Comparison of ENCODE assay signal across 19 cellular contexts in the genomic region with DNA sequence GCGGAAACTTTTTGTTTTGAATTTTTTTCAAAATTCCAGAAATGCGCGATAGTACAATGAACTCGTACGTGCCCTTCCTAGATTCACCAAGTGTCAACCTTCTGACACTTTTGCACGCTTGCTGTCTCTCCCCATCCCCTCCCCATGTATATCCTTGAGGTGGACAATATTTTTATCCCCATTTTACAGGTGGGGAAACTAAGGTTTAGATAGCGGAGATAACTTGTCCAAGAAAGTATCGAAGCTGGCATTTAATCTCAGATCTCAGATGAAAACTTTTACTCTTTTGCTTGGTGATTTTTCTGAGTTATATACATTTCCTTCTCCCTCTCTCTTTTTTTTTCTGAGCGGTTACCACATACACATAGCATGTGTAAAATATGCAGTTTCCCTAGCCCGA. TPM values are rescaled to one million over a fixed set of nuclear protein-coding genes. Genes with fewer than 3 reads are reported as not detected.
A peak's percentile ranks its signal among the peaks of the same experiment; 100 is the strongest.
DNase-seq lines count a peak whose midpoint lies in the region; ATAC-seq, FAIRE-seq and TF ChIP-seq lines count a peak whose summit lies in the region.
"Had no signal": no experiment of that assay in that cellular context is flagged by ENCODE, and none has a peak within 500 bp of the region (broad histone marks: within the 10 kb centered on the region; RNA-seq: fewer than 3 reads in every experiment).

No MANE protein-coding gene starts in this region.

- no peak for DNase-seq in GM23338 (ENCODE audit: low spot score)
- no peak for DNase-seq in astrocyte (ENCODE audit: low read depth)
- DNase-seq in Caco-2: no peak
- no peak for DNase-seq in stimulated activated naive CD4-positive, alpha-beta T cell treated with Interleukin-2 at 50 U/mL for 16 hours (lab: John Stamatoyannopoulos, UW)
- DNase-seq in DMS153 treated with DMSO at 0.1 percent for 48 hours (lab: John Stamatoyannopoulos, UW; ENCODE audit: unreplicated experiment): no peak
- DNase-seq: Calu3; CD4-positive, alpha-beta memory T cell; EL; Karpas-422; NCI-H1048; NCI-H1930; NCI-H524 had no signal

- H3F3A ChIP-seq in GM23338 (replicated peaks; ENCODE audit: low read depth): no peaks in the 10 kb centered on the region

- H3K27me3 Mint-ChIP-seq in GM23338 (ENCODE audit: insufficient read depth, low read depth, poor library complexity) (peaks cover 41% of the 10 kb centered on the region), astrocyte (ENCODE audit: low read depth, unreplicated experiment) (peaks cover 79% of the 10 kb centered on the region), Caco-2 (ENCODE audit: insufficient read depth, unreplicated experiment) (peaks cover 3% of the 10 kb centered on the region)

- no peak overlapping the region for H3K27ac Mint-ChIP-seq in GM23338
- no peak overlapping the region for H3K27ac Mint-ChIP-seq in astrocyte (ENCODE audit: unreplicated experiment)
- no peak overlapping the region for H3K27ac Mint-ChIP-seq in Caco-2 (ENCODE audit: unreplicated experiment)
- H3K27ac Mint-ChIP-seq: CD4-positive, alpha-beta memory T cell had no signal

- H3K36me3 Mint-ChIP-seq in GM23338 (ENCODE audit: low read depth): no peaks in the 10 kb centered on the region
- H3K36me3 Mint-ChIP-seq in astrocyte (ENCODE audit: low read depth, unreplicated experiment): no peaks in the 10 kb centered on the region
- H3K36me3 Mint-ChIP-seq in Caco-2 (ENCODE audit: insufficient read depth, unreplicated experiment): no peaks in the 10 kb centered on the region
- H3K36me3 Mint-ChIP-seq: CD4-positive, alpha-beta memory T cell had no signal

- no peaks in the 10 kb centered on the region; the same call in 2 of the 3 replicates for H3K9me3 Mint-ChIP-seq in GM23338
- H3K9me3 Mint-ChIP-seq in astrocyte (ENCODE audit: unreplicated experiment): peaks cover 2% of the 10 kb centered on the region
- H3K9me3 Mint-ChIP-seq in Caco-2 (ENCODE audit: unreplicated experiment): no peaks in the 10 kb centered on the region
- H3K9me3 Mint-ChIP-seq: CD4-positive, alpha-beta memory T cell had no signal

- H2AFZ ChIP-seq in GM23338: peak overlapping the region; percentile 90
- no peak overlapping the region for H2AFZ ChIP-seq in astrocyte (ENCODE audit: low read depth, low read length)

- POLR2A ChIA-PET in Caco-2 (lab: Charles Lee): no interaction called here

- H4K20me1 ChIP-seq in GM23338 (replicated peaks; ENCODE audit: insufficient read depth) (no peaks in the 10 kb centered on the region), astrocyte (ENCODE audit: insufficient read depth, low read length) (peaks cover 6% of the 10 kb centered on the region)

- ATAC-seq in GM23338 (no peak), GM21576 (IDR thresholded peaks at IDR 0.05; ENCODE audit: unreplicated experiment) (no peak)
- ATAC-seq: A549 had no signal

- intact Hi-C loops in Caco-2 (cut with micrococcal nuclease; ENCODE audit: unreplicated experiment): no loop called here

- H3K4me1 ChIP-seq in GM23338 (ENCODE audit: insufficient read depth) (peaks cover 7% of the 10 kb centered on the region; the same call in 1 of the 2 replicates), astrocyte (ENCODE audit: insufficient read depth, low read length) (peaks cover 5% of the 10 kb centered on the region), iPS-20b (ENCODE audit: insufficient read depth, low read length) (no peaks in the 10 kb centered on the region), skeletal muscle satellite cell (ENCODE audit: control insufficient read depth, insufficient read depth, low read length) (peaks cover 5% of the 10 kb centered on the region), Caco-2 (no peaks in the 10 kb centered on the region; the same call in 1 of the 2 replicates)

- H3K4me1 Mint-ChIP-seq in GM23338 (no peaks in the 10 kb centered on the region; the same call in 2 of the 3 replicates), astrocyte (ENCODE audit: low read depth, unreplicated experiment) (no peaks in the 10 kb centered on the region), Caco-2 (ENCODE audit: low read depth, unreplicated experiment) (peaks cover 7% of the 10 kb centered on the region)

- H3K4me3 ChIP-seq in GM23338 (peak overlapping the region; percentile 69), astrocyte (ENCODE audit: insufficient read depth, low read depth, low read length) (no peak overlapping the region), iPS-20b (ENCODE audit: low read length) (0 out of 2 replicates have a peak overlapping the region, but pooled peaks have one; percentile 60), skeletal muscle satellite cell (ENCODE audit: low read length) (no peak overlapping the region), Caco-2 (ENCODE audit: low read depth, low read length) (no peak overlapping the region)
- H3K4me3 ChIP-seq: A549 had no signal

- H3K4me3 Mint-ChIP-seq in GM23338 (peak overlapping the region; percentile 45), astrocyte (ENCODE audit: unreplicated experiment) (no peak overlapping the region), Caco-2 (ENCODE audit: unreplicated experiment) (no peak overlapping the region)
- H3K4me3 Mint-ChIP-seq: CD4-positive, alpha-beta memory T cell had no signal

- no peak for FAIRE-seq in astrocyte (lab: Jason Lieb, UNC)
- FAIRE-seq: A549 had no signal

- H3K27ac ChIP-seq in GM23338 (ENCODE audit: low read depth) (no peak overlapping the region), astrocyte (ENCODE audit: low read depth, low read length) (no peak overlapping the region), iPS-20b (ENCODE audit: low read length) (no peak overlapping the region)
- H3K27ac ChIP-seq: BLaER1, PC-9 had no signal

- H3K4me2 ChIP-seq in GM23338 (peak overlapping the region; percentile 85), astrocyte (ENCODE audit: low read length) (peak overlapping the region; percentile 76), skeletal muscle satellite cell (ENCODE audit: low read length) (peak overlapping the region; percentile 93)
- H3K4me2 ChIP-seq: A549 had no signal

- TF ChIP-seq CTCF in GM23338 (conservative IDR thresholded peaks at IDR 0.05; ENCODE audit: low read depth in 2 of 2): no peak
- TF ChIP-seq CTCF in astrocyte (IDR thresholded peaks at IDR 0.05; ENCODE audit: insufficient read depth, low read depth, low read length): no peak
- TF ChIP-seq CTCF in Caco-2 (IDR thresholded peaks at IDR 0.05; ENCODE audit: insufficient read depth in 1 of 2, low read depth in 1 of 2, low read length in 1 of 2, severe bottlenecking in 1 of 2, unreplicated experiment in 1 of 2): no peak

- H3K9me3 ChIP-seq in astrocyte (ENCODE audit: insufficient read depth, low read depth, low read length) (no peaks in the 10 kb centered on the region), iPS-20b (ENCODE audit: insufficient read depth, low read depth, low read length) (no peaks in the 10 kb centered on the region), skeletal muscle satellite cell (replicated peaks; ENCODE audit: low read length) (no peaks in the 10 kb centered on the region), Caco-2 (no peaks in the 10 kb centered on the region)
- H3K9me3 ChIP-seq: A549, BLaER1 had no signal

- H3K27me3 ChIP-seq in GM23338 (ENCODE audit: insufficient read depth): peaks cover 60% of the 10 kb centered on the region
- peaks cover 54% of the 10 kb centered on the region for H3K27me3 ChIP-seq in astrocyte (ENCODE audit: insufficient read depth, low read length)
- peaks cover 64% of the 10 kb centered on the region for H3K27me3 ChIP-seq in iPS-20b (ENCODE audit: insufficient read depth, low read length)
- H3K27me3 ChIP-seq in skeletal muscle satellite cell (ENCODE audit: control insufficient read depth, insufficient read depth, low read length): peaks cover 39% of the 10 kb centered on the region
- H3K27me3 ChIP-seq in Caco-2 (replicated peaks; ENCODE audit: control insufficient read depth, insufficient read depth, low read length): no peaks in the 10 kb centered on the region

- CTCF ChIA-PET in Caco-2 (lab: Charles Lee): no interaction called here

- BruUV-seq in Caco-2 (replicated peaks; lab: Mats Ljungman, UMichigan): no TSS peak

- no peaks in the 10 kb centered on the region for H3K9me2 ChIP-seq in GM23338 (ENCODE audit: insufficient read depth)

- H3K9ac ChIP-seq in astrocyte (ENCODE audit: low read length) (no peak overlapping the region), iPS-20b (ENCODE audit: low read depth, low read length) (no peak overlapping the region), skeletal muscle satellite cell (ENCODE audit: low read depth, low read length) (no peak overlapping the region)
- H3K9ac ChIP-seq: BLaER1 had no signal

- H3K79me2 ChIP-seq in GM23338 (replicated peaks; ENCODE audit: insufficient read depth): no peaks in the 10 kb centered on the region
- no peaks in the 10 kb centered on the region for H3K79me2 ChIP-seq in astrocyte (ENCODE audit: insufficient read depth, low read length)

- H3K36me3 ChIP-seq in GM23338 (ENCODE audit: insufficient read depth) (no peaks in the 10 kb centered on the region), astrocyte (ENCODE audit: insufficient read depth, low read length) (no peaks in the 10 kb centered on the region), iPS-20b (ENCODE audit: insufficient read depth, low read depth, low read length) (no peaks in the 10 kb centered on the region), skeletal muscle satellite cell (ENCODE audit: insufficient read depth, low read length) (no peaks in the 10 kb centered on the region), Caco-2 (ENCODE audit: control insufficient read depth, insufficient read depth, low read length) (no peaks in the 10 kb centered on the region)
- H3K36me3 ChIP-seq: BLaER1 had no signal

TF ChIP-seq in GM23338, 12 proteins besides CTCF, POLR2A, EP300 and RAD21 (continues in another document):
- TF ChIP-seq POLR2AphosphoS5 (IDR thresholded peaks at IDR 0.05; ENCODE audit: low read depth): no peak

RNA-seq across cellular contexts. Expression of gene LHX2, which starts 34.6 kb away (rescaled TPM):
- 0.19 and 1.7 TPM in 2 replicates for total RNA-seq in GM23338 (2014; rRNA removed; shearing (Covaris generic))
- polyA plus RNA-seq in GM23338 (2016; fragmentation: Nextera tagmentation; extraction: Ambion mirVana): 0.45 TPM in 1 of 2 replicates, not detected in the other
- total RNA-seq in astrocyte (0.14 TPM in 1 of 2 replicates, not detected in the other), Caco-2 (2022) (2.6 and 4.0 TPM in 2 replicates)
- total RNA-seq in skeletal muscle satellite cell (2012; rRNA removed): not detected in 2 replicates
- total RNA-seq: Calu3; CD4-positive, alpha-beta memory T cell; IMR-90 had no signal
- polyA plus RNA-seq: CD4-positive, alpha-beta memory T cell; IMR-90 had no signal

Comparison
In these comparisons a context has a peak if more than half of its experiments do, and no peak if none do; other contexts are left out.
1. H3K4me3 ChIP-seq: peak in GM23338 (single experiment) and iPS-20b (single experiment); none in astrocyte (single experiment), skeletal muscle satellite cell (single experiment) and Caco-2 (single experiment).
2. Peak in every context shown above with its lines, with median percentiles within 50 percentile points of each other: H3K4me2 ChIP-seq.